12 cellular contexts compared by ENCODE assay signal in genomic region chr3:67048716-67049076, GRCh38. TPM values are rescaled to one million over a fixed set of nuclear protein-coding genes. Genes with fewer than 3 reads are reported as not detected.
DNase-seq lines count a peak whose midpoint lies in the region; ATAC-seq and TF ChIP-seq lines count a peak whose summit lies in the region.
"Had no signal": no experiment of that assay in that cellular context is flagged by ENCODE, and none has a peak within 500 bp of the region (broad histone marks: within the 10 kb centered on the region; RNA-seq: fewer than 3 reads in every experiment).

No MANE protein-coding gene starts in this region.

- H3K4me3 ChIP-seq in upper lobe of right lung = no peak overlapping the region
- H3K4me3 ChIP-seq: dorsolateral prefrontal cortex, heart left ventricle, right lobe of liver had no signal

- H3K27me3 ChIP-seq in upper lobe of right lung = no peaks in the 10 kb centered on the region
- H3K27me3 ChIP-seq: dorsolateral prefrontal cortex, heart left ventricle, right lobe of liver had no signal

- no peak for DNase-seq in KG1 (lab: John Stamatoyannopoulos, UW)
- DNase-seq in cerebellar cortex (ENCODE audit: low spot score) = no peak
- no peak for DNase-seq in upper lobe of right lung
- no peak for DNase-seq in SHP77 treated with DMSO at 0.1 percent for 48 hours (lab: John Stamatoyannopoulos, UW)
- DNase-seq: activated CD4-positive, alpha-beta T cell treated with anti-CD3 and anti-CD28 coated beads for 48 hours; dorsolateral prefrontal cortex; heart left ventricle; right lobe of liver had no signal

- ATAC-seq in GM18499 (IDR thresholded peaks at IDR 0.05; ENCODE audit: insufficient read depth, unreplicated experiment) (peak; percentile 43), GM19463 (IDR thresholded peaks at IDR 0.05; ENCODE audit: unreplicated experiment) (peak; percentile 56), HG02938 (IDR thresholded peaks at IDR 0.05; ENCODE audit: unreplicated experiment) (peak; percentile 61), HG03575 (IDR thresholded peaks at IDR 0.05; ENCODE audit: extremely low read depth, insufficient number of reproducible peaks, low FRiP score, unreplicated experiment) (peak; percentile 44), upper lobe of right lung (no peak)
- ATAC-seq: heart left ventricle, right lobe of liver had no signal

- TF ChIP-seq CTCF in upper lobe of right lung (IDR thresholded peaks at IDR 0.05) = no peak

- H3K4me1 ChIP-seq in upper lobe of right lung = no peaks in the 10 kb centered on the region
- H3K4me1 ChIP-seq: right lobe of liver had no signal

- H3K36me3 ChIP-seq in upper lobe of right lung = no peaks in the 10 kb centered on the region
- H3K36me3 ChIP-seq: heart left ventricle, right lobe of liver had no signal

- intact Hi-C loops in upper lobe of right lung (cut with DNase I) = no loop called here

- H3K9me3 ChIP-seq in upper lobe of right lung = no peaks in the 10 kb centered on the region
- H3K9me3 ChIP-seq: right lobe of liver had no signal

- H3K27ac ChIP-seq in upper lobe of right lung = no peak overlapping the region
- H3K27ac ChIP-seq: dorsolateral prefrontal cortex, heart left ventricle, right lobe of liver had no signal

RNA-seq across cellular contexts. Expression of gene KBTBD8, which starts 50.6 kb away (rescaled TPM):
- 6.0 TPM for total RNA-seq in upper lobe of right lung
